9 cellular contexts compared by ENCODE assay signal in the genomic region with DNA sequence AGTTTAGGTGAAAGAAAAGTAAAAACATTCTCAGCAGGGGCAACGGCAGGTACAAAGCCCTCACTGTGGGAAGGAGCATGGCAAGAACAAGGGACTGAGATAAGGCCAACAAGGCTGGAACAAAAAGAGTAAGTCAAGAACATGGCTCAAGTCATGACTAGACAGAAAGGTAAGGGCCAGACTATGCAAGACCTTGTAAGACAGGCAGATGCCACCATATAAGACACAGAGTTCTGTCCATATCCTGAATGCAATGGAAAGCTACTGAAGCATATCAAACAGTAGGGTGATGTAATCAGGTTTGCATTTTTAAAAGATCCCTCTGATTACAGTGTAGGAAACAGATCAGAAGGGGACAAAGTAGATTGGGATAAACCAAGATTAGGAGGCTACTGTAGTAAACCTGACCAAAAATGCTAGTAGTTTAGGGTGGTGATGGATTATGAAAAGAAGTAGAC. TPM values are rescaled to one million over a fixed set of nuclear protein-coding genes. Genes with fewer than 3 reads are reported as not detected.
DNase-seq lines count a peak whose midpoint lies in the region; ATAC-seq and TF ChIP-seq lines count a peak whose summit lies in the region.
"Had no signal": no experiment of that assay in that cellular context is flagged by ENCODE, and none has a peak within 500 bp of the region (broad histone marks: within the 10 kb centered on the region; RNA-seq: fewer than 3 reads in every experiment).

No MANE protein-coding gene starts in this region.

- no peaks in the 10 kb centered on the region; the same call in 1 of the 2 replicates for H3K36me3 ChIP-seq in Panc1 (ENCODE audit: control insufficient read depth, insufficient read depth, low read length)
- H3K36me3 ChIP-seq in left lung = no peaks in the 10 kb centered on the region

- no peak overlapping the region for H3K4me3 ChIP-seq in Panc1 (ENCODE audit: low read depth in 2 of 2, low read length in 2 of 2)
- H3K4me3 ChIP-seq in left lung = no peak overlapping the region

- intact Hi-C loops in Panc1 (cut with micrococcal nuclease; ENCODE audit: unreplicated experiment) (no loop called here), left lung (cut with DNase I) (loop anchor here in 1 of 2 donors (10.0 kb wide), 2 partner anchors 113 to 223 kb away; a partner anchor contains a TSS)

- DNase-seq in ELF-1 (ENCODE audit: low read depth, low spot score) (peak; percentile 37), Panc1 (ENCODE audit: low read depth, low spot score) (no peak), left lung (no peak), HCEC 1CT (no peak)
- DNase-seq in effector CD4-positive, alpha-beta T cell = no peak
- DNase-seq in stimulated activated CD4-positive, alpha-beta T cell treated with anti-CD3 and anti-CD28 coated beads, Interleukin-4, amount 100 ng/mL, for 24 hours = no peak
- DNase-seq: RPMI8226 had no signal

- CTCF ChIA-PET in Panc1 (lab: Charles Lee) = interaction anchor here (1.9 kb wide), 1 partner anchor 218 kb away, joined by 12 read pairs; a partner anchor contains a TSS

- in situ Hi-C loops in Panc1 (cut with HindIII; ENCODE audit: low pct_unique_long_range_greater_than_20kb, low sequenced_read_pairs) = no loop called here

- no peaks in the 10 kb centered on the region for H3K9me3 ChIP-seq in Panc1 (ENCODE audit: control insufficient read depth, insufficient read depth, low read depth, low read length)
- H3K9me3 ChIP-seq in left lung = no peaks in the 10 kb centered on the region

- ATAC-seq in GM21825 (IDR thresholded peaks at IDR 0.05; ENCODE audit: unreplicated experiment) (peak; percentile 37), Panc1 (no peak), left lung (no peak), HG02763 (IDR thresholded peaks at IDR 0.05; ENCODE audit: unreplicated experiment) (no peak)

- POLR2A ChIA-PET in Panc1 (lab: Charles Lee) = no interaction called here

- H3K27me3 ChIP-seq in Panc1 (ENCODE audit: control insufficient read depth, insufficient read depth, low read length) (no peaks in the 10 kb centered on the region), left lung (no peaks in the 10 kb centered on the region)

- TF ChIP-seq CTCF in Panc1 (IDR thresholded peaks at IDR 0.05) = no peak
- no peak for TF ChIP-seq CTCF in left lung (IDR thresholded peaks at IDR 0.05)

- H3K27ac ChIP-seq in Panc1 (ENCODE audit: low read length) = peak overlapping the region; percentile 84
- peak overlapping the region; percentile 1 to 49 for H3K27ac ChIP-seq in left lung

- no TSS peak for BruUV-seq in Panc1 (replicated peaks; lab: Mats Ljungman, UMichigan)

- peaks cover 57% of the 10 kb centered on the region for H3K4me1 ChIP-seq in Panc1 (ENCODE audit: control insufficient read depth, insufficient read depth, low read length)
- H3K4me1 ChIP-seq in left lung = peaks cover 19 to 49% of the 10 kb centered on the region in 2 donors

RNA-seq across cellular contexts. Expression of a gene that starts 5.5 kb away (rescaled TPM):
- total RNA-seq in Panc1 (2021; ENCODE audit: unreplicated experiment) = 44.8 TPM
- 13.6 TPM for polyA plus RNA-seq in Panc1 (2012; ENCODE audit: insufficient read length)
- 10 to 100 TPM; 29.3 to 35.4 TPM for total RNA-seq in left lung
